ENCODE assay signal across 22 cellular contexts in the genomic region with DNA sequence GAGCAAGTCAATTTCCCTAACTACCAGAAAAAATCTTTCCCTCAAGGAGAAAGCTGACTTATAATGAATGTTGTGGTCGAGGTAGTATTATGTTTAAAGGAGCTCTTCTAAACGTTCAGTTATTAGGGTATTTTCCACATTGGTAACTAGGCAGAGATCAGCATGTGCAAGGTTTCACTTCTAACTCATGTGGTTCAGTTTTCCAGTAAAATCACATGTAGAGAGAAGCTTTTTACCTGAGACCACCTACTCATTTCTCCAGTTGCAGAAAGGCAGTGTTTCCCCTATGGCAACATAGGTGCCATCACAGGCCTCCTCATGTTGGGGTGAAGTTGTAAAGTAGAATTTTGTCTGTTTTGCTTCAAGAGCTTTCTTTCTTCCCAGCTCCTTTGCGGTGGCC. TPM values are rescaled to one million over a fixed set of nuclear protein-coding genes. Genes with fewer than 3 reads are reported as not detected.
DNase-seq lines count a peak whose midpoint lies in the region; ATAC-seq and TF ChIP-seq lines count a peak whose summit lies in the region.
"Had no signal": no experiment of that assay in that cellular context is flagged by ENCODE, and none has a peak within 500 bp of the region (broad histone marks: within the 10 kb centered on the region; RNA-seq: fewer than 3 reads in every experiment).

No MANE protein-coding gene starts in this region.

- no peak overlapping the region for H3K4me3 ChIP-seq in mesenchymal stem cell (ENCODE audit: insufficient read depth in 1 of 2, low read depth in 1 of 2, low read length in 2 of 2)
- H3K4me3 ChIP-seq: left lung, prostate gland had no signal

- H2AFZ ChIP-seq in mesenchymal stem cell (ENCODE audit: low read depth, low read length): no peak overlapping the region

- H2BK15ac ChIP-seq in mesenchymal stem cell (ENCODE audit: low read depth, poor library complexity, severe bottlenecking): no peak overlapping the region

- no peaks in the 10 kb centered on the region for H3K27me3 Mint-ChIP-seq in activated CD8-positive, alpha-beta T cell treated with anti-CD3 and anti-CD28 coated beads for 36 hours
- H3K27me3 Mint-ChIP-seq in activated CD8-positive, alpha-beta T cell treated with anti-CD3 and anti-CD28 coated beads, Interleukin-2, amount 10 ng/mL, durations not matched to agents 7 days and 5 days (ENCODE audit: low read depth): no peaks in the 10 kb centered on the region
- no peaks in the 10 kb centered on the region for H3K27me3 Mint-ChIP-seq in T-helper 1 cell treated with Interleukin-12 subunit alpha and Interleukin-12 subunit beta and Interleukin-4 antibody, amounts not matched to agents 30 μg/mL and 1 μg/mL, for 36 hours (ENCODE audit: low read depth)

- no peaks in the 10 kb centered on the region for H3K79me1 ChIP-seq in mesenchymal stem cell (replicated peaks; ENCODE audit: low read length, poor library complexity, severe bottlenecking)

- no peak overlapping the region for H3K14ac ChIP-seq in mesenchymal stem cell (ENCODE audit: low read length in 2 of 2)

- no peak overlapping the region for H4K8ac ChIP-seq in mesenchymal stem cell (ENCODE audit: low read length)

- no peak overlapping the region for H2BK5ac ChIP-seq in mesenchymal stem cell (ENCODE audit: low read depth, low read length, poor library complexity, severe bottlenecking)

- H3K9ac ChIP-seq in mesenchymal stem cell (ENCODE audit: low read length): no peak overlapping the region

- no CpG with 5 or more reads among the region's 3 CpGs for WGBS in mesenchymal stem cell

- peak; percentile 35 for ATAC-seq in activated CD8-positive, alpha-beta T cell treated with anti-CD3 and anti-CD28 coated beads for 36 hours
- no peak for ATAC-seq in activated CD8-positive, alpha-beta T cell treated with anti-CD3 and anti-CD28 coated beads, Interleukin-2, amount 10 ng/mL, durations not matched to agents 7 days and 5 days
- ATAC-seq in GM21529 (IDR thresholded peaks at IDR 0.05; ENCODE audit: unreplicated experiment): peak; percentile 39
- ATAC-seq in stimulated activated effector memory CD8-positive, alpha-beta T cell treated with anti-CD3 and anti-CD28 coated beads, Interleukin-12 subunit alpha, Interleukin-12 subunit beta, amount 100 ng/mL, for 72 hours: no peak
- no peak for ATAC-seq in HG03108 (IDR thresholded peaks at IDR 0.05; ENCODE audit: unreplicated experiment)
- ATAC-seq: left lung had no signal

- H2BK12ac ChIP-seq in mesenchymal stem cell (ENCODE audit: low read length in 2 of 2): no peak overlapping the region

- CTCF ChIA-PET in activated CD8-positive, alpha-beta T cell treated with anti-CD3 and anti-CD28 coated beads for 36 hours (lab: Charles Lee): interaction anchor here (0.8 to 3.8 kb wide), 8 partner anchors 14 to 97 kb away, joined by 3 to 35 read pairs (median 6); no protein-coding TSS in a partner anchor
- CTCF ChIA-PET in activated CD8-positive, alpha-beta T cell treated with anti-CD3 and anti-CD28 coated beads, Interleukin-2, amount 10 ng/mL, durations not matched to agents 7 days and 5 days (lab: Charles Lee): interaction anchor here (0.7 to 3.3 kb wide), 7 partner anchors 13 to 46 kb away, joined by 3 to 43 read pairs (median 5); no protein-coding TSS in a partner anchor

- H3K4me2 ChIP-seq in mesenchymal stem cell (ENCODE audit: low read length, poor library complexity, severe bottlenecking): no peak overlapping the region

- intact Hi-C loops in activated CD8-positive, alpha-beta T cell treated with anti-CD3 and anti-CD28 coated beads for 36 hours (cut with micrococcal nuclease): loop anchor here (5.0 kb wide), 1 partner anchor 33 kb away; no protein-coding TSS in a partner anchor

- H3K27ac Mint-ChIP-seq in activated CD8-positive, alpha-beta T cell treated with anti-CD3 and anti-CD28 coated beads for 36 hours: peak overlapping the region; percentile 76
- no peak overlapping the region for H3K27ac Mint-ChIP-seq in activated CD8-positive, alpha-beta T cell treated with anti-CD3 and anti-CD28 coated beads, Interleukin-2, amount 10 ng/mL, durations not matched to agents 7 days and 5 days
- no peak overlapping the region for H3K27ac Mint-ChIP-seq in T-helper 1 cell treated with Interleukin-12 subunit alpha and Interleukin-12 subunit beta and Interleukin-4 antibody, amounts not matched to agents 30 μg/mL and 1 μg/mL, for 36 hours
- no peak overlapping the region for H3K27ac Mint-ChIP-seq in stimulated activated effector memory CD8-positive, alpha-beta T cell treated with anti-CD3 and anti-CD28 coated beads, Interleukin-12 subunit alpha, Interleukin-12 subunit beta, amount 100 ng/mL, for 72 hours
- H3K27ac Mint-ChIP-seq: endodermal cell had no signal

- H2BK120ac ChIP-seq in mesenchymal stem cell (ENCODE audit: low read depth, low read length): no peak overlapping the region

- H2AK5ac ChIP-seq in mesenchymal stem cell (ENCODE audit: low read length, severe bottlenecking): no peak overlapping the region

- peaks cover 8% of the 10 kb centered on the region for H3K4me1 Mint-ChIP-seq in activated CD8-positive, alpha-beta T cell treated with anti-CD3 and anti-CD28 coated beads for 36 hours (ENCODE audit: low read depth)
- peaks cover 2% of the 10 kb centered on the region for H3K4me1 Mint-ChIP-seq in activated CD8-positive, alpha-beta T cell treated with anti-CD3 and anti-CD28 coated beads, Interleukin-2, amount 10 ng/mL, durations not matched to agents 7 days and 5 days (ENCODE audit: low read depth)
- H3K4me1 Mint-ChIP-seq in T-helper 1 cell treated with Interleukin-12 subunit alpha and Interleukin-12 subunit beta and Interleukin-4 antibody, amounts not matched to agents 30 μg/mL and 1 μg/mL, for 36 hours (ENCODE audit: low read depth): peaks cover 30% of the 10 kb centered on the region
- H3K4me1 Mint-ChIP-seq in stimulated activated effector memory CD8-positive, alpha-beta T cell treated with anti-CD3 and anti-CD28 coated beads, Interleukin-12 subunit alpha, Interleukin-12 subunit beta, amount 100 ng/mL, for 72 hours: no peaks in the 10 kb centered on the region
- H3K4me1 Mint-ChIP-seq: endodermal cell had no signal

- DNase-seq in activated CD8-positive, alpha-beta T cell treated with anti-CD3 and anti-CD28 coated beads for 36 hours: peak; percentile 28
- DNase-seq in activated CD8-positive, alpha-beta T cell treated with anti-CD3 and anti-CD28 coated beads, Interleukin-2, amount 10 ng/mL, durations not matched to agents 7 days and 5 days: no peak
- DNase-seq in stimulated activated effector memory CD8-positive, alpha-beta T cell treated with anti-CD3 and anti-CD28 coated beads, Interleukin-12 subunit alpha, Interleukin-12 subunit beta, amount 100 ng/mL, for 72 hours (ENCODE audit: low spot score in 2 of 2): no peak
- no peak for DNase-seq in NCI-H1417 treated with DMSO at 0.1 percent for 48 hours (lab: John Stamatoyannopoulos, UW)
- DNase-seq in mesenchymal stem cell: no peak
- DNase-seq: activated CD8-positive, alpha-beta memory T cell treated with anti-CD3 and anti-CD28 coated beads for 24 hours; activated effector memory CD4-positive, alpha-beta T cell treated with Interleukin-2 at 50 U/mL for 16 hours; C1 segment of cervical spinal cord; endodermal cell; left lung; midbrain; NCI-H526 treated with DMSO at 0.1 percent for 48 hours; stimulated activated CD4-positive, alpha-beta T cell treated with anti-CD3 and anti-CD28 coated beads, Interleukin-2, amount 100 ng/mL, for 24 hours had no signal

- TF ChIP-seq CTCF in activated CD8-positive, alpha-beta T cell treated with anti-CD3 and anti-CD28 coated beads for 36 hours (IDR thresholded peaks at IDR 0.05): no peak

- no peak overlapping the region for H3K18ac ChIP-seq in mesenchymal stem cell (ENCODE audit: low read depth in 1 of 2, low read length in 2 of 2)

- no peaks in the 10 kb centered on the region for H3K36me3 Mint-ChIP-seq in activated CD8-positive, alpha-beta T cell treated with anti-CD3 and anti-CD28 coated beads for 36 hours (ENCODE audit: low read depth)
- H3K36me3 Mint-ChIP-seq in activated CD8-positive, alpha-beta T cell treated with anti-CD3 and anti-CD28 coated beads, Interleukin-2, amount 10 ng/mL, durations not matched to agents 7 days and 5 days (ENCODE audit: low read depth): no peaks in the 10 kb centered on the region
- H3K36me3 Mint-ChIP-seq in T-helper 1 cell treated with Interleukin-12 subunit alpha and Interleukin-12 subunit beta and Interleukin-4 antibody, amounts not matched to agents 30 μg/mL and 1 μg/mL, for 36 hours (ENCODE audit: low read depth): peaks cover 15% of the 10 kb centered on the region
- peaks cover 24% of the 10 kb centered on the region for H3K36me3 Mint-ChIP-seq in stimulated activated effector memory CD8-positive, alpha-beta T cell treated with anti-CD3 and anti-CD28 coated beads, Interleukin-12 subunit alpha, Interleukin-12 subunit beta, amount 100 ng/mL, for 72 hours

- no peak overlapping the region for H3K4ac ChIP-seq in mesenchymal stem cell (ENCODE audit: low read depth in 1 of 2, low read length in 2 of 2)

- H3K9me3 Mint-ChIP-seq in activated CD8-positive, alpha-beta T cell treated with anti-CD3 and anti-CD28 coated beads for 36 hours: no peaks in the 10 kb centered on the region
- H3K9me3 Mint-ChIP-seq in activated CD8-positive, alpha-beta T cell treated with anti-CD3 and anti-CD28 coated beads, Interleukin-2, amount 10 ng/mL, durations not matched to agents 7 days and 5 days (ENCODE audit: insufficient read depth): no peaks in the 10 kb centered on the region
- no peaks in the 10 kb centered on the region for H3K9me3 Mint-ChIP-seq in T-helper 1 cell treated with Interleukin-12 subunit alpha and Interleukin-12 subunit beta and Interleukin-4 antibody, amounts not matched to agents 30 μg/mL and 1 μg/mL, for 36 hours
- no peaks in the 10 kb centered on the region for H3K9me3 Mint-ChIP-seq in stimulated activated effector memory CD8-positive, alpha-beta T cell treated with anti-CD3 and anti-CD28 coated beads, Interleukin-12 subunit alpha, Interleukin-12 subunit beta, amount 100 ng/mL, for 72 hours
- H3K9me3 Mint-ChIP-seq: endodermal cell had no signal

- POLR2A ChIA-PET in activated CD8-positive, alpha-beta T cell treated with anti-CD3 and anti-CD28 coated beads for 36 hours (lab: Charles Lee): interaction anchor here (0.6 to 3.0 kb wide), 9 partner anchors 15 to 186 kb away, joined by 3 to 11 read pairs (median 4); a partner anchor contains a TSS
- POLR2A ChIA-PET in activated CD8-positive, alpha-beta T cell treated with anti-CD3 and anti-CD28 coated beads, Interleukin-2, amount 10 ng/mL, durations not matched to agents 7 days and 5 days (lab: Charles Lee): interaction anchor here (0.6 to 1.6 kb wide), 2 partner anchors 19 to 239 kb away, joined by 3 to 5 read pairs; no protein-coding TSS in a partner anchor

- H3K4me3 Mint-ChIP-seq in activated CD8-positive, alpha-beta T cell treated with anti-CD3 and anti-CD28 coated beads for 36 hours: no peak overlapping the region
- H3K4me3 Mint-ChIP-seq in activated CD8-positive, alpha-beta T cell treated with anti-CD3 and anti-CD28 coated beads, Interleukin-2, amount 10 ng/mL, durations not matched to agents 7 days and 5 days: no peak overlapping the region
- peak overlapping the region; percentile 33 for H3K4me3 Mint-ChIP-seq in T-helper 1 cell treated with Interleukin-12 subunit alpha and Interleukin-12 subunit beta and Interleukin-4 antibody, amounts not matched to agents 30 μg/mL and 1 μg/mL, for 36 hours
- peak overlapping the region; percentile 5 for H3K4me3 Mint-ChIP-seq in stimulated activated effector memory CD8-positive, alpha-beta T cell treated with anti-CD3 and anti-CD28 coated beads, Interleukin-12 subunit alpha, Interleukin-12 subunit beta, amount 100 ng/mL, for 72 hours
- H3K4me3 Mint-ChIP-seq: endodermal cell had no signal

- H3K36me3 ChIP-seq in mesenchymal stem cell (ENCODE audit: control insufficient read depth in 1 of 2, insufficient read depth in 2 of 2, low read depth in 1 of 2, low read length in 2 of 2): no peaks in the 10 kb centered on the region
- H3K36me3 ChIP-seq: left lung, prostate gland had no signal

- H4K91ac ChIP-seq in mesenchymal stem cell (ENCODE audit: low read length): no peak overlapping the region

- H3K23ac ChIP-seq in mesenchymal stem cell (ENCODE audit: low read length in 2 of 2): no peak overlapping the region

- H3K4me1 ChIP-seq in mesenchymal stem cell (ENCODE audit: control insufficient read depth, insufficient read depth, low read depth, low read length): no peaks in the 10 kb centered on the region
- H3K4me1 ChIP-seq: left lung, prostate gland had no signal

- H3K9me3 ChIP-seq in mesenchymal stem cell (ENCODE audit: control insufficient read depth, low read length): no peaks in the 10 kb centered on the region
- H3K9me3 ChIP-seq: left lung, prostate gland had no signal

- H3K27ac ChIP-seq in mesenchymal stem cell (ENCODE audit: low read length, poor library complexity, severe bottlenecking): no peak overlapping the region
- H3K27ac ChIP-seq: left lung, prostate gland had no signal

- no peaks in the 10 kb centered on the region for H3K27me3 ChIP-seq in mesenchymal stem cell (ENCODE audit: control insufficient read depth in 1 of 2, insufficient read depth in 1 of 2, low read length in 2 of 2)
- H3K27me3 ChIP-seq: left lung had no signal

RNA-seq across cellular contexts. Expression of a gene that starts 23.7 kb away (rescaled TPM):
- total RNA-seq in activated CD8-positive, alpha-beta T cell treated with anti-CD3 and anti-CD28 coated beads for 36 hours: 1 to 10 TPM; 1.0 to 1.2 TPM
- under 1 TPM; 0.45 to 0.47 TPM for total RNA-seq in activated CD8-positive, alpha-beta T cell treated with anti-CD3 and anti-CD28 coated beads, Interleukin-2, amount 10 ng/mL, durations not matched to agents 7 days and 5 days
- not detected for polyA plus RNA-seq in mesenchymal stem cell (2013, experiment 1 of 2)
- polyA plus RNA-seq in mesenchymal stem cell (2013, experiment 2 of 2): not detected
- total RNA-seq: A673, endodermal cell, fibroblast of lung, subcutaneous adipose tissue had no signal
- polyA plus RNA-seq: fibroblast of lung, neural cell, urinary bladder had no signal

RNA-seq across cellular contexts. Expression of a gene that starts 55.2 kb away (rescaled TPM):
- not detected for total RNA-seq in activated CD8-positive, alpha-beta T cell treated with anti-CD3 and anti-CD28 coated beads for 36 hours
- not detected for total RNA-seq in activated CD8-positive, alpha-beta T cell treated with anti-CD3 and anti-CD28 coated beads, Interleukin-2, amount 10 ng/mL, durations not matched to agents 7 days and 5 days
- polyA plus RNA-seq in mesenchymal stem cell (2013, experiment 1 of 2): not detected
- polyA plus RNA-seq in mesenchymal stem cell (2013, experiment 2 of 2): not detected
- total RNA-seq: A673, endodermal cell, fibroblast of lung, urinary bladder had no signal
- polyA plus RNA-seq: fibroblast of lung, neural cell, urinary bladder had no signal

Comparison
In these comparisons a context has a peak if more than half of its experiments do, and no peak if none do; other contexts are left out.
1. ATAC-seq: peak in activated CD8-positive, alpha-beta T cell treated with anti-CD3 and anti-CD28 coated beads for 36 hours (single experiment) and GM21529 (single experiment); none in activated CD8-positive, alpha-beta T cell treated with anti-CD3 and anti-CD28 coated beads, Interleukin-2, amount 10 ng/mL, durations not matched to agents 7 days and 5 days (single experiment), stimulated activated effector memory CD8-positive, alpha-beta T cell treated with anti-CD3 and anti-CD28 coated beads, Interleukin-12 subunit alpha, Interleukin-12 subunit beta, amount 100 ng/mL, for 72 hours (single experiment) and HG03108 (single experiment).
2. H3K4me3 Mint-ChIP-seq: peak in T-helper 1 cell treated with Interleukin-12 subunit alpha and Interleukin-12 subunit beta and Interleukin-4 antibody, amounts not matched to agents 30 μg/mL and 1 μg/mL, for 36 hours (single experiment) and stimulated activated effector memory CD8-positive, alpha-beta T cell treated with anti-CD3 and anti-CD28 coated beads, Interleukin-12 subunit alpha, Interleukin-12 subunit beta, amount 100 ng/mL, for 72 hours (single experiment); none in activated CD8-positive, alpha-beta T cell treated with anti-CD3 and anti-CD28 coated beads for 36 hours (single experiment) and activated CD8-positive, alpha-beta T cell treated with anti-CD3 and anti-CD28 coated beads, Interleukin-2, amount 10 ng/mL, durations not matched to agents 7 days and 5 days (single experiment).